14 cellular contexts compared by ENCODE assay signal in genomic region chrX:107730991-107731766, GRCh38. TPM values are rescaled to one million over a fixed set of nuclear protein-coding genes. Genes with fewer than 3 reads are reported as not detected.
DNase-seq lines count a peak whose midpoint lies in the region; ATAC-seq and TF ChIP-seq lines count a peak whose summit lies in the region.
"Had no signal": no experiment of that assay in that cellular context is flagged by ENCODE, and none has a peak within 500 bp of the region (broad histone marks: within the 10 kb centered on the region; RNA-seq: fewer than 3 reads in every experiment).

No MANE protein-coding gene starts in this region.

- ATAC-seq in activated T-helper 17 cell treated with anti-CD3 and anti-CD28 coated beads, Interleukin-2, amount 50 U/mL, for 72 hours (replicated peaks), result no peak
- ATAC-seq in gastrocnemius medialis (no peak), HG02588 (IDR thresholded peaks at IDR 0.05; ENCODE audit: unreplicated experiment) (no peak)
- ATAC-seq: activated CD4-positive, alpha-beta T cell treated with anti-CD3 and anti-CD28 coated beads for 36 hours had no signal

- in situ Hi-C loops in gastrocnemius medialis (cut with MboI; ENCODE audit: low sequenced_read_pairs in 4 of 4), result loop anchor here in 1 of 4 donors (5.0 kb wide), 1 partner anchor 41 kb away; no protein-coding TSS in a partner anchor

- no peaks in the 10 kb centered on the region for H3K9me3 Mint-ChIP-seq in activated T-helper 17 cell treated with anti-CD3 and anti-CD28 coated beads, Interleukin-2, amount 50 U/mL, for 72 hours

- H3K36me3 ChIP-seq in ES-I3 (ENCODE audit: insufficient read depth, low read length) (no peaks in the 10 kb centered on the region), iPS-15b (ENCODE audit: control insufficient read depth, insufficient read depth, low read length) (no peaks in the 10 kb centered on the region), gastrocnemius medialis (no peaks in the 10 kb centered on the region)
- H3K36me3 ChIP-seq: BLaER1 had no signal

- H3K4me3 ChIP-seq in iPS-15b (ENCODE audit: low read depth, low read length) (peak overlapping the region; percentile 7), gastrocnemius medialis (peak overlapping the region in 1 of 4 donors; percentile 5)
- H3K4me3 ChIP-seq: BLaER1, SK-N-MC had no signal

- no peak overlapping the region for H3K4me3 Mint-ChIP-seq in activated T-helper 17 cell treated with anti-CD3 and anti-CD28 coated beads, Interleukin-2, amount 50 U/mL, for 72 hours
- H3K4me3 Mint-ChIP-seq: activated CD4-positive, alpha-beta T cell treated with anti-CD3 and anti-CD28 coated beads for 36 hours had no signal

- H3K27ac ChIP-seq in gastrocnemius medialis, result peak overlapping the region; percentile 87 to 96 (median 94)
- H3K27ac ChIP-seq: BLaER1, SK-N-MC had no signal

- H3K9me3 ChIP-seq in ES-I3 (ENCODE audit: control insufficient read depth, insufficient read depth, low read length) (no peaks in the 10 kb centered on the region), iPS-15b (ENCODE audit: control insufficient read depth, insufficient read depth, low read length) (no peaks in the 10 kb centered on the region), gastrocnemius medialis (no peaks in the 10 kb centered on the region)
- H3K9me3 ChIP-seq: BLaER1 had no signal

- no peak for TF ChIP-seq POLR2A in gastrocnemius medialis (IDR thresholded peaks at IDR 0.05)

- peak overlapping the region; percentile 13; the same call in 1 of the 2 replicates for H3K9ac ChIP-seq in ES-I3 (ENCODE audit: low read depth, low read length)
- H3K9ac ChIP-seq in iPS-15b (ENCODE audit: low read depth, low read length), result no peak overlapping the region
- H3K9ac ChIP-seq: BLaER1 had no signal

- H3K36me3 Mint-ChIP-seq in activated T-helper 17 cell treated with anti-CD3 and anti-CD28 coated beads, Interleukin-2, amount 50 U/mL, for 72 hours (ENCODE audit: low read depth), result no peaks in the 10 kb centered on the region

- H3K27me3 ChIP-seq in iPS-15b (ENCODE audit: control insufficient read depth, insufficient read depth, low read length), result no peaks in the 10 kb centered on the region
- no peaks in the 10 kb centered on the region for H3K27me3 ChIP-seq in gastrocnemius medialis

- DNase-seq in gastrocnemius medialis (no peak), GM10266 (ENCODE audit: extremely low spot score) (no peak), NCI-H345 treated with DMSO at 0.1 percent for 48 hours (lab: John Stamatoyannopoulos, UW; ENCODE audit: unreplicated experiment) (no peak), NCI-H2171 treated with DMSO at 0.1 percent for 48 hours (lab: John Stamatoyannopoulos, UW) (no peak)
- DNase-seq: activated CD4-positive, alpha-beta T cell treated with anti-CD3 and anti-CD28 coated beads for 36 hours; activated naive CD4-positive, alpha-beta T cell; NCI-H748 treated with DMSO at 0.1 percent for 48 hours had no signal

- TF ChIP-seq CTCF in gastrocnemius medialis (IDR thresholded peaks at IDR 0.05 in 4 of 5, conservative IDR thresholded peaks at IDR 0.05 in 1 of 5) (no peak), GM10266 (IDR thresholded peaks at IDR 0.05; ENCODE audit: control insufficient read depth, insufficient read depth, low read depth, missing control alignments) (no peak)

- no peaks in the 10 kb centered on the region for H3K4me1 Mint-ChIP-seq in activated T-helper 17 cell treated with anti-CD3 and anti-CD28 coated beads, Interleukin-2, amount 50 U/mL, for 72 hours

- intact Hi-C loops in gastrocnemius medialis (cut with DNase I; ENCODE audit: low total_unique reads), result no loop called here

- H3K27me3 Mint-ChIP-seq in activated T-helper 17 cell treated with anti-CD3 and anti-CD28 coated beads, Interleukin-2, amount 50 U/mL, for 72 hours, result no peaks in the 10 kb centered on the region
- H3K27me3 Mint-ChIP-seq: activated CD4-positive, alpha-beta T cell treated with anti-CD3 and anti-CD28 coated beads for 36 hours had no signal

- H3K4me1 ChIP-seq in ES-I3 (ENCODE audit: insufficient read depth, low read length), result peaks cover 34% of the 10 kb centered on the region
- peaks cover 23% of the 10 kb centered on the region for H3K4me1 ChIP-seq in iPS-15b (ENCODE audit: control insufficient read depth, insufficient read depth, low read length)
- H3K4me1 ChIP-seq in gastrocnemius medialis, result peaks cover 75 to 88% of the 10 kb centered on the region in 2 donors

- peak overlapping the region; percentile 48 for H3K27ac Mint-ChIP-seq in activated T-helper 17 cell treated with anti-CD3 and anti-CD28 coated beads, Interleukin-2, amount 50 U/mL, for 72 hours
- H3K27ac Mint-ChIP-seq: activated CD4-positive, alpha-beta T cell treated with anti-CD3 and anti-CD28 coated beads for 36 hours had no signal

RNA-seq across cellular contexts. Expression of gene TSC22D3, which starts 44.4 kb away (rescaled TPM):
- total RNA-seq in activated T-helper 17 cell treated with anti-CD3 and anti-CD28 coated beads, Interleukin-2, amount 50 U/mL, for 72 hours, result 100 to 1,000 TPM in 1 of 2 donors, 10 to 100 TPM in 1; 49.9 to 199 TPM
- total RNA-seq in gastrocnemius medialis, result 1,000 to 10,000 TPM in 2 of 4 donors, 100 to 1,000 TPM in 2; 689 to 1,948 (median 1,054) TPM

RNA-seq across cellular contexts. Expression of gene NCBP2L, which starts 46.4 kb away (rescaled TPM):
- not detected for total RNA-seq in activated T-helper 17 cell treated with anti-CD3 and anti-CD28 coated beads, Interleukin-2, amount 50 U/mL, for 72 hours
- total RNA-seq in gastrocnemius medialis, result under 1 TPM in 1 of 4 donors, not detected in 3; 0.11 TPM
- total RNA-seq: activated CD4-positive, alpha-beta T cell treated with anti-CD3 and anti-CD28 coated beads for 36 hours; HT1080 had no signal
